8 cellular contexts compared by ENCODE assay signal in genomic region chr6:154683756-154684523, GRCh38.
A peak's percentile ranks its signal among the peaks of the same experiment; 100 is the strongest.
DNase-seq lines count a peak whose midpoint lies in the region; ATAC-seq and TF ChIP-seq lines count a peak whose summit lies in the region.

No MANE protein-coding gene starts in this region.

- ATAC-seq in HG02623 (IDR thresholded peaks at IDR 0.05; ENCODE audit: unreplicated experiment), result peak; percentile 85

- H3K4me3 ChIP-seq in coronary artery, result no peak overlapping the region

- TF ChIP-seq POLR2A in erythroblast (IDR thresholded peaks at IDR 0.05; ENCODE audit: low read length), result no peak

- TF ChIP-seq CTCF in coronary artery (IDR thresholded peaks at IDR 0.05), result no peak

- DNase-seq in NCI-H2029 treated with DMSO at 0.1 percent for 48 hours (lab: John Stamatoyannopoulos, UW) (peak; percentile 7), NCI-H2029 (lab: John Stamatoyannopoulos, UW) (no peak), NCI-H510A (lab: John Stamatoyannopoulos, UW) (peak; percentile 18), fibroblast of gingiva (ENCODE audit: low read depth) (peak; percentile 8), erythroblast (lab: John Stamatoyannopoulos, UW) (no peak), DMS153 (lab: John Stamatoyannopoulos, UW) (no peak), coronary artery (ENCODE audit: low spot score) (no peak)

- H3K27ac ChIP-seq in coronary artery, result no peak overlapping the region

Comparison
In these comparisons a context has a peak if more than half of its experiments do, and no peak if none do; other contexts are left out.
1. DNase-seq: peak in NCI-H2029 treated with DMSO at 0.1 percent for 48 hours (single experiment), NCI-H510A (single experiment) and fibroblast of gingiva (single experiment); none in NCI-H2029 (single experiment), erythroblast (0 of 2), DMS153 (single experiment) and coronary artery (single experiment).